Comparison of ENCODE assay signal across 29 cellular contexts in the genomic region with DNA sequence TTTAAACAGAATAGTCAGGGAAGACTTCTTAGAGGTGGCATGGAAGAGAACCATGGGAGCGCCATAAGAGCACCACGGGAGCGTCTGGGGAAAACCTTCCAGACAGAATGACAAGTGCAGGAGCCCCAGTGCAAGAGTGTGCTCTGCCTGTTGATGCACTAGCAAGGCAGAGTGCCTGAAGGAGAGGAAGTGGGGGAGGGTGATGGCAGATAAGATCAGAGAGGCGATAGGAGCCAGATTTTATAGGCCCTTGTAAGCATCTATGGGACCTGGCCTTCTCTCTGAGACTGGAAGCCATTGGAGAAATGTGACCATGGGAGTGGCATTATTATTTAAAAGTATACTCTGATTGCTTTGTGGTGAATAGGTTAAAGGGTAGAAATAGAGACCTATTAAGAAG. TPM values are rescaled to one million over a fixed set of nuclear protein-coding genes. Genes with fewer than 3 reads are reported as not detected.
DNase-seq lines count a peak whose midpoint lies in the region; ATAC-seq, FAIRE-seq and TF ChIP-seq lines count a peak whose summit lies in the region.
"Had no signal": no experiment of that assay in that cellular context is flagged by ENCODE, and none has a peak within 500 bp of the region (broad histone marks: within the 10 kb centered on the region; RNA-seq: fewer than 3 reads in every experiment).

No MANE protein-coding gene starts in this region.

- peaks cover 3% of the 10 kb centered on the region for H3K9me3 Mint-ChIP-seq in activated CD4-positive, alpha-beta memory T cell treated with anti-CD3 and anti-CD28 coated beads, Interleukin-2, amount 10 ng/mL, durations not matched to agents 7 days and 5 days
- no peaks in the 10 kb centered on the region for H3K9me3 Mint-ChIP-seq in activated CD4-positive, alpha-beta memory T cell treated with anti-CD3 and anti-CD28 coated beads for 36 hours
- H3K9me3 Mint-ChIP-seq: natural killer cell had no signal

- no peaks in the 10 kb centered on the region; the same call in 1 of the 2 replicates for H3K9me3 ChIP-seq in K562 (replicated peaks; ENCODE audit: control insufficient read depth, insufficient read depth, low read depth, low read length)
- H3K9me3 ChIP-seq: sigmoid colon, thyroid gland, uterus had no signal

- H3K27me3 Mint-ChIP-seq in activated CD4-positive, alpha-beta memory T cell treated with anti-CD3 and anti-CD28 coated beads, Interleukin-2, amount 10 ng/mL, durations not matched to agents 7 days and 5 days = no peaks in the 10 kb centered on the region
- no peaks in the 10 kb centered on the region for H3K27me3 Mint-ChIP-seq in activated CD4-positive, alpha-beta memory T cell treated with anti-CD3 and anti-CD28 coated beads for 36 hours

- H3K27ac Mint-ChIP-seq in activated CD4-positive, alpha-beta memory T cell treated with anti-CD3 and anti-CD28 coated beads, Interleukin-2, amount 10 ng/mL, durations not matched to agents 7 days and 5 days = no peak overlapping the region
- no peak overlapping the region for H3K27ac Mint-ChIP-seq in activated CD4-positive, alpha-beta memory T cell treated with anti-CD3 and anti-CD28 coated beads for 36 hours
- H3K27ac Mint-ChIP-seq: natural killer cell had no signal

- POLR2A ChIA-PET in activated CD4-positive, alpha-beta memory T cell treated with anti-CD3 and anti-CD28 coated beads, Interleukin-2, amount 10 ng/mL, durations not matched to agents 7 days and 5 days (lab: Charles Lee) = interaction anchor here (0.7 to 1.1 kb wide), 2 partner anchors 40 to 52 kb away, joined by 3 to 6 read pairs; no protein-coding TSS in a partner anchor
- POLR2A ChIA-PET in activated CD4-positive, alpha-beta memory T cell treated with anti-CD3 and anti-CD28 coated beads for 36 hours (lab: Charles Lee) = no interaction called here
- POLR2A ChIA-PET in K562 (lab: Yijun Ruan, JAX) = interaction anchor here (0.7 to 1.9 kb wide), 2 partner anchors 9 to 13 kb away, joined by 3 to 6 read pairs; partner anchors contain the start of gene FUCA2

- no TSS peak for BruUV-seq in K562 (replicated peaks; lab: Mats Ljungman, UMichigan)

- CTCF ChIA-PET in activated CD4-positive, alpha-beta memory T cell treated with anti-CD3 and anti-CD28 coated beads, Interleukin-2, amount 10 ng/mL, durations not matched to agents 7 days and 5 days (lab: Charles Lee) = interaction anchor here (1.4 kb wide), 1 partner anchor 77 kb away, joined by 3 read pairs; no protein-coding TSS in a partner anchor
- CTCF ChIA-PET in activated CD4-positive, alpha-beta memory T cell treated with anti-CD3 and anti-CD28 coated beads for 36 hours (lab: Charles Lee) = no interaction called here
- CTCF ChIA-PET in K562 (lab: Yijun Ruan, JAX; ENCODE audit: low intra/inter-chr PET ratio) = interaction anchor here (0.6 kb wide), 1 partner anchor 1341 kb away, joined by 4 read pairs; no protein-coding TSS in a partner anchor

- peaks cover 48% of the 10 kb centered on the region for H3K36me3 Mint-ChIP-seq in activated CD4-positive, alpha-beta memory T cell treated with anti-CD3 and anti-CD28 coated beads, Interleukin-2, amount 10 ng/mL, durations not matched to agents 7 days and 5 days (ENCODE audit: low read depth)
- peaks cover 9% of the 10 kb centered on the region for H3K36me3 Mint-ChIP-seq in activated CD4-positive, alpha-beta memory T cell treated with anti-CD3 and anti-CD28 coated beads for 36 hours

- H3K9me1 ChIP-seq in K562 (ENCODE audit: control insufficient read depth, insufficient read depth, low read length) = no peaks in the 10 kb centered on the region

- TF ChIP-seq RAD21 in K562 (CRISPR knock-in tag; conservative IDR thresholded peaks at IDR 0.05 in 1 of 2, IDR thresholded peaks at IDR 0.05 in 1 of 2) = no peak

- TF ChIP-seq CTCF in K562 (IDR thresholded peaks at IDR 0.05 in 2 of 3, conservative IDR thresholded peaks at IDR 0.05 in 1 of 3; ENCODE audit: insufficient read depth in 2 of 3, low read depth in 1 of 3, low read length in 3 of 3) (no peak), brain microvascular endothelial cell (IDR thresholded peaks at IDR 0.05; ENCODE audit: low read depth, low read length, missing control alignments) (no peak)

- TF ChIP-seq EP300 in K562 (IDR thresholded peaks at IDR 0.05; ENCODE audit: low read length) = no peak

- no peak overlapping the region for H2AFZ ChIP-seq in K562 (ENCODE audit: low read depth, low read length)

- no peak overlapping the region for H3K27ac ChIP-seq in K562 (ENCODE audit: extremely low read depth, low read depth, low read length)
- no peak overlapping the region for H3K27ac ChIP-seq in caudate nucleus (ENCODE audit: low read depth, low read length)
- no peak overlapping the region for H3K27ac ChIP-seq in brain microvascular endothelial cell
- H3K27ac ChIP-seq: sigmoid colon, thyroid gland, uterus had no signal

- 80% methylated on average over 4 of the region's 4 CpGs for WGBS in K562 (ENCODE audit: insufficient coverage, low coverage, missing lambda C conversion rate)

- intact Hi-C loops in activated CD4-positive, alpha-beta memory T cell treated with anti-CD3 and anti-CD28 coated beads for 36 hours (cut with micrococcal nuclease) = no loop called here
- intact Hi-C loops in K562 (cut with micrococcal nuclease) = no loop called here

- no peak for ATAC-seq in K562
- ATAC-seq: HCT116, natural killer cell had no signal

- H3K27me3 ChIP-seq in K562 (ENCODE audit: control insufficient read depth in 2 of 2, insufficient read depth in 2 of 2, low read length in 2 of 2) (no peaks in the 10 kb centered on the region), brain microvascular endothelial cell (replicated peaks) (no peaks in the 10 kb centered on the region)
- H3K27me3 ChIP-seq: sigmoid colon, thyroid gland, uterus had no signal

- no peak for TF ChIP-seq POLR2A in K562 (conservative IDR thresholded peaks at IDR 0.05)

- no peaks in the 10 kb centered on the region for H4K20me1 ChIP-seq in K562 (replicated peaks; ENCODE audit: control insufficient read depth, insufficient read depth, low read length)

- no peak for FAIRE-seq in K562 (lab: Jason Lieb, UNC)
- FAIRE-seq: endometrium, frontal cortex had no signal

- H3K4me2 ChIP-seq in K562 (ENCODE audit: insufficient read depth, low read length) = no peak overlapping the region

- no peaks in the 10 kb centered on the region for H3K4me1 ChIP-seq in K562 (replicated peaks in 1 of 2; ENCODE audit: control insufficient read depth in 2 of 2, insufficient read depth in 2 of 2, low read length in 2 of 2)
- H3K4me1 ChIP-seq: sigmoid colon, thyroid gland, uterus had no signal

- no peak overlapping the region for H3K9ac ChIP-seq in K562 (ENCODE audit: insufficient read depth in 1 of 2, low read depth in 2 of 2, low read length in 2 of 2)

- peaks cover 14% of the 10 kb centered on the region for H3K4me1 Mint-ChIP-seq in activated CD4-positive, alpha-beta memory T cell treated with anti-CD3 and anti-CD28 coated beads, Interleukin-2, amount 10 ng/mL, durations not matched to agents 7 days and 5 days
- H3K4me1 Mint-ChIP-seq in activated CD4-positive, alpha-beta memory T cell treated with anti-CD3 and anti-CD28 coated beads for 36 hours (ENCODE audit: low read depth) = peaks cover 16% of the 10 kb centered on the region

- no peaks in the 10 kb centered on the region for H3K79me2 ChIP-seq in K562 (ENCODE audit: control insufficient read depth, insufficient read depth, low read length)

- H3K4me3 Mint-ChIP-seq in activated CD4-positive, alpha-beta memory T cell treated with anti-CD3 and anti-CD28 coated beads, Interleukin-2, amount 10 ng/mL, durations not matched to agents 7 days and 5 days = no peak overlapping the region
- H3K4me3 Mint-ChIP-seq in activated CD4-positive, alpha-beta memory T cell treated with anti-CD3 and anti-CD28 coated beads for 36 hours = no peak overlapping the region
- H3K4me3 Mint-ChIP-seq: natural killer cell had no signal

- DNase-seq in activated CD4-positive, alpha-beta memory T cell treated with anti-CD3 and anti-CD28 coated beads, Interleukin-2, amount 10 ng/mL, durations not matched to agents 7 days and 5 days = peak; percentile 26
- DNase-seq in activated CD4-positive, alpha-beta memory T cell treated with anti-CD3 and anti-CD28 coated beads for 36 hours = no peak
- peak; percentile 43 for DNase-seq in Jurkat, Clone E6-1 (ENCODE audit: low read depth, low spot score)
- DNase-seq in K562 (ENCODE audit: extremely low read depth in 1 of 4, low spot score in 3 of 4) (no peak), NCI-H2196 treated with DMSO at 0.1 percent for 48 hours (lab: John Stamatoyannopoulos, UW; ENCODE audit: unreplicated experiment) (no peak), caudate nucleus (lab: John Stamatoyannopoulos, UW) (no peak), brain microvascular endothelial cell (no peak)
- DNase-seq in stimulated activated naive CD4-positive, alpha-beta T cell (lab: John Stamatoyannopoulos, UW) = peak in 4 of 6 experiments; percentile 17 to 31 (median 24)
- DNase-seq: activated gamma-delta T cell treated with Interleukin-2 at 50 U/mL for 16 hours; activated T-cell treated with anti-CD3 and anti-CD28 coated beads, Interleukin-2, amount 50 U/mL, for 48 hours; AML-193; cerebellar nuclear complex; dermis blood vessel endothelial cell; DMS153; IMR-90; midbrain; natural killer cell; NCI-H2029; NCI-H524 treated with DMSO at 0.1 percent for 48 hours; occipital lobe; OCI-M1; sigmoid colon; stimulated activated CD4-positive, alpha-beta T cell treated with anti-CD3 and anti-CD28 coated beads, Interleukin-12 subunit alpha, Interleukin-12 subunit beta, amount 100 ng/mL, for 4 hours; stimulated activated CD4-positive, alpha-beta T cell treated with anti-CD3 and anti-CD28 coated beads, Interleukin-2, amount 100 ng/mL, for 48 hours; thyroid gland; uterus had no signal

- in situ Hi-C loops in K562 (cut with MboI) = no loop called here
- in situ Hi-C loops in brain microvascular endothelial cell (cut with HindIII; ENCODE audit: low pct_ligation_motif_present, low sequenced_read_pairs) = no loop called here

- H3K4me3 ChIP-seq in Jurkat, Clone E6-1 (ENCODE audit: low read length) = no peak overlapping the region
- H3K4me3 ChIP-seq in K562 = no peak overlapping the region
- no peak overlapping the region for H3K4me3 ChIP-seq in brain microvascular endothelial cell (ENCODE audit: low read depth, low read length)
- H3K4me3 ChIP-seq: sigmoid colon, thyroid gland, uterus had no signal

- H3K36me3 ChIP-seq in K562 (ENCODE audit: control insufficient read depth, insufficient read depth, low read length) = peaks cover 95% of the 10 kb centered on the region
- peaks cover 9% of the 10 kb centered on the region for H3K36me3 ChIP-seq in brain microvascular endothelial cell (replicated peaks)
- H3K36me3 ChIP-seq: uterus had no signal

RNA-seq across cellular contexts. Expression of gene FUCA2, which starts 13.1 kb away (rescaled TPM):
- 10 to 100 TPM; 22.1 to 23.1 TPM for total RNA-seq in activated CD4-positive, alpha-beta memory T cell treated with anti-CD3 and anti-CD28 coated beads, Interleukin-2, amount 10 ng/mL, durations not matched to agents 7 days and 5 days
- total RNA-seq in activated CD4-positive, alpha-beta memory T cell treated with anti-CD3 and anti-CD28 coated beads for 36 hours = 10 to 100 TPM; 16.5 to 16.8 TPM
- not detected for polyA plus RNA-seq in Jurkat, Clone E6-1 (2012; ENCODE audit: insufficient read depth, insufficient read length)
- 49.7 and 76.8 TPM in 2 replicates for total RNA-seq in K562 (2011; cell fraction: chromatin; rRNA removed; ENCODE audit: low replicate concordance)
- 61.7 and 62.4 TPM in 2 replicates for total RNA-seq in K562 (2011; cell fraction: nucleolus; rRNA removed)
- 96.9 and 141 TPM in 2 replicates for total RNA-seq in K562 (2011; cell fraction: nucleoplasm; rRNA removed)
- 59.2 and 71.2 TPM in 2 replicates for total RNA-seq in K562 (2014; rRNA removed)
- total RNA-seq in K562 (2014; rRNA removed; fragmentation: Illumina TruSeq; extraction: Trizol) = 79.3 and 82.9 TPM in 2 replicates
- 78.2 and 82.5 TPM in 2 replicates for total RNA-seq in K562 (2015; rRNA removed; fragmentation: Illumina TruSeq; extraction: Trizol)
- 112 and 117 TPM in 2 replicates for total RNA-seq in K562 (2021)
- polyA plus RNA-seq in K562 (2011; rRNA removed) = 58.7 and 80.9 TPM in 2 replicates
- polyA plus RNA-seq in K562 (2011; cell fraction: cytosol; rRNA removed) = 28.0 and 39.1 TPM in 2 replicates
- 30.3 and 35.2 TPM in 2 replicates for polyA plus RNA-seq in K562 (2011; cell fraction: nucleus; rRNA removed)
- polyA plus RNA-seq in K562 (2012) = 69.9 and 86.6 TPM in 2 replicates
- 67.7 and 79.3 TPM in 2 replicates for polyA plus RNA-seq in K562 (2014; fragmentation: Illumina TruSeq; extraction: Trizol)
- 10 to 100 TPM; 20.6 to 23.9 TPM for polyA plus RNA-seq in K562 (2014; fragmentation: Nextera tagmentation; extraction: Ambion mirVana)
- 66.8 and 72.6 TPM in 2 replicates for polyA plus RNA-seq in K562 (2014; rRNA removed)
- 43.7 and 55.0 TPM in 2 replicates for polyA minus RNA-seq in K562 (2011; rRNA and poly(A)+ RNA removed)
- 26.0 and 28.3 TPM in 2 replicates for polyA minus RNA-seq in K562 (2011; cell fraction: cytosol; rRNA and poly(A)+ RNA removed)
- 9.2 and 14.8 TPM in 2 replicates for polyA minus RNA-seq in K562 (2011; cell fraction: nucleus; rRNA and poly(A)+ RNA removed)

RNA-seq across cellular contexts. Expression of gene PEX3, which starts 47.8 kb away (rescaled TPM):
- 10 to 100 TPM; 14.1 to 15.9 TPM for total RNA-seq in activated CD4-positive, alpha-beta memory T cell treated with anti-CD3 and anti-CD28 coated beads, Interleukin-2, amount 10 ng/mL, durations not matched to agents 7 days and 5 days
- total RNA-seq in activated CD4-positive, alpha-beta memory T cell treated with anti-CD3 and anti-CD28 coated beads for 36 hours = 10 to 100 TPM; 19.7 to 21.1 TPM
- 30.1 TPM for polyA plus RNA-seq in Jurkat, Clone E6-1 (2012; ENCODE audit: insufficient read depth, insufficient read length)
- 17.1 and 21.7 TPM in 2 replicates for total RNA-seq in K562 (2011; cell fraction: chromatin; rRNA removed; ENCODE audit: low replicate concordance)
- total RNA-seq in K562 (2011; cell fraction: nucleolus; rRNA removed) = 14.7 and 18.2 TPM in 2 replicates
- total RNA-seq in K562 (2011; cell fraction: nucleoplasm; rRNA removed) = 14.9 and 22.7 TPM in 2 replicates
- total RNA-seq in K562 (2014; rRNA removed) (17.2 and 22.8 TPM in 2 replicates), K562 (2014; rRNA removed; fragmentation: Illumina TruSeq; extraction: Trizol) (30.8 and 32.7 TPM in 2 replicates), K562 (2015; rRNA removed; fragmentation: Illumina TruSeq; extraction: Trizol) (32.7 and 36.7 TPM in 2 replicates), K562 (2021) (18.0 and 21.8 TPM in 2 replicates)
- polyA plus RNA-seq in K562 (2011; rRNA removed) (39.2 and 55.7 TPM in 2 replicates), K562 (2014; fragmentation: Illumina TruSeq; extraction: Trizol) (20.8 and 26.5 TPM in 2 replicates), K562 (2014; fragmentation: Nextera tagmentation; extraction: Ambion mirVana) (10 to 100 TPM; 62.8 to 69.6 TPM), K562 (2014; rRNA removed) (17.1 and 17.3 TPM in 2 replicates)
- 12.2 and 12.8 TPM in 2 replicates for polyA plus RNA-seq in K562 (2011; cell fraction: cytosol; rRNA removed)
- 19.7 and 24.5 TPM in 2 replicates for polyA plus RNA-seq in K562 (2011; cell fraction: nucleus; rRNA removed)
- polyA plus RNA-seq in K562 (2012) = 16.2 and 21.4 TPM in 2 replicates
- polyA minus RNA-seq in K562 (2011; rRNA and poly(A)+ RNA removed) = 23.8 and 30.9 TPM in 2 replicates
- 14.9 and 20.1 TPM in 2 replicates for polyA minus RNA-seq in K562 (2011; cell fraction: cytosol; rRNA and poly(A)+ RNA removed)
- 27.7 and 38.4 TPM in 2 replicates for polyA minus RNA-seq in K562 (2011; cell fraction: nucleus; rRNA and poly(A)+ RNA removed)

RNA-seq across cellular contexts. Expression of gene ADAT2, which starts 47.9 kb away (rescaled TPM):
- total RNA-seq in activated CD4-positive, alpha-beta memory T cell treated with anti-CD3 and anti-CD28 coated beads, Interleukin-2, amount 10 ng/mL, durations not matched to agents 7 days and 5 days = 10 to 100 TPM; 19.4 to 20.1 TPM
- 10 to 100 TPM; 26.0 to 27.0 TPM for total RNA-seq in activated CD4-positive, alpha-beta memory T cell treated with anti-CD3 and anti-CD28 coated beads for 36 hours
- 20.3 TPM for polyA plus RNA-seq in Jurkat, Clone E6-1 (2012; ENCODE audit: insufficient read depth, insufficient read length)
- 32.1 and 107 TPM in 2 replicates for total RNA-seq in K562 (2011; cell fraction: chromatin; rRNA removed; ENCODE audit: low replicate concordance)
- 16.2 and 27.9 TPM in 2 replicates for total RNA-seq in K562 (2011; cell fraction: nucleolus; rRNA removed)
- total RNA-seq in K562 (2011; cell fraction: nucleoplasm; rRNA removed) = 52.9 and 88.3 TPM in 2 replicates
- 21.4 and 22.6 TPM in 2 replicates for total RNA-seq in K562 (2014; rRNA removed)
- total RNA-seq in K562 (2014; rRNA removed; fragmentation: Illumina TruSeq; extraction: Trizol) = 35.7 and 41.0 TPM in 2 replicates
- total RNA-seq in K562 (2015; rRNA removed; fragmentation: Illumina TruSeq; extraction: Trizol) = 29.0 and 32.7 TPM in 2 replicates
- 25.9 and 28.4 TPM in 2 replicates for total RNA-seq in K562 (2021)
- 48.4 and 60.6 TPM in 2 replicates for polyA plus RNA-seq in K562 (2011; rRNA removed)
- 8.6 and 19.2 TPM in 2 replicates for polyA plus RNA-seq in K562 (2011; cell fraction: cytosol; rRNA removed)
- 74.1 and 78.0 TPM in 2 replicates for polyA plus RNA-seq in K562 (2011; cell fraction: nucleus; rRNA removed)
- 19.4 and 22.7 TPM in 2 replicates for polyA plus RNA-seq in K562 (2012)
- 29.7 and 31.7 TPM in 2 replicates for polyA plus RNA-seq in K562 (2014; fragmentation: Illumina TruSeq; extraction: Trizol)
- 10 to 100 TPM; 13.0 to 18.5 TPM for polyA plus RNA-seq in K562 (2014; fragmentation: Nextera tagmentation; extraction: Ambion mirVana)
- 46.7 and 62.5 TPM in 2 replicates for polyA plus RNA-seq in K562 (2014; rRNA removed)
- polyA minus RNA-seq in K562 (2011; rRNA and poly(A)+ RNA removed) = 34.7 and 36.7 TPM in 2 replicates
- polyA minus RNA-seq in K562 (2011; cell fraction: cytosol; rRNA and poly(A)+ RNA removed) = 12.5 and 17.0 TPM in 2 replicates
- polyA minus RNA-seq in K562 (2011; cell fraction: nucleus; rRNA and poly(A)+ RNA removed) = 39.2 and 45.5 TPM in 2 replicates

Comparison
In these comparisons a context has a peak if more than half of its experiments do, and no peak if none do; other contexts are left out.
1. DNase-seq: peak in activated CD4-positive, alpha-beta memory T cell treated with anti-CD3 and anti-CD28 coated beads, Interleukin-2, amount 10 ng/mL, durations not matched to agents 7 days and 5 days (single experiment), Jurkat, Clone E6-1 (single experiment) and stimulated activated naive CD4-positive, alpha-beta T cell (4 of 6); none in activated CD4-positive, alpha-beta memory T cell treated with anti-CD3 and anti-CD28 coated beads for 36 hours (single experiment), K562 (0 of 4), NCI-H2196 treated with DMSO at 0.1 percent for 48 hours (single experiment), caudate nucleus (0 of 61) and brain microvascular endothelial cell (single experiment).